11 cellular contexts compared by ENCODE assay signal in genomic region chr19:13015361-13016231, GRCh38. TPM values are rescaled to one million over a fixed set of nuclear protein-coding genes. Genes with fewer than 3 reads are reported as not detected.
DNase-seq lines count a peak whose midpoint lies in the region; ATAC-seq and TF ChIP-seq lines count a peak whose summit lies in the region.
"Had no signal": no experiment of that assay in that cellular context is flagged by ENCODE, and none has a peak within 500 bp of the region (broad histone marks: within the 10 kb centered on the region; RNA-seq: fewer than 3 reads in every experiment).

No MANE protein-coding gene starts in this region.

- H3K4me3 ChIP-seq in BLaER1: peak overlapping the region; percentile 30; the same call in 1 of the 2 replicates
- peak overlapping the region in 3 of 4 donors; percentile 32 to 44 (median 37) for H3K4me3 ChIP-seq in esophagus squamous epithelium
- H3K4me3 ChIP-seq in rectal smooth muscle tissue (ENCODE audit: low read length): peak overlapping the region; percentile 15

- peaks cover 7% of the 10 kb centered on the region for H3K36me3 Mint-ChIP-seq in activated T-helper 17 cell treated with anti-CD3 and anti-CD28 coated beads, Interleukin-2, amount 50 U/mL, for 72 hours (ENCODE audit: low read depth)

- peaks cover 99% of the 10 kb centered on the region for H4K20me1 ChIP-seq in BLaER1

- ATAC-seq in activated T-helper 17 cell treated with anti-CD3 and anti-CD28 coated beads, Interleukin-2, amount 50 U/mL, for 72 hours (replicated peaks): no peak
- ATAC-seq: naive thymus-derived CD8-positive, alpha-beta T cell had no signal

- H3K9me3 ChIP-seq in BLaER1 (no peaks in the 10 kb centered on the region), esophagus squamous epithelium (no peaks in the 10 kb centered on the region)

- peak overlapping the region; percentile 52; the same call in 1 of the 2 replicates for H3K9ac ChIP-seq in BLaER1
- no peak overlapping the region for H3K9ac ChIP-seq in rectal smooth muscle tissue (ENCODE audit: low read length)

- no peak for TF ChIP-seq CTCF in esophagus squamous epithelium (IDR thresholded peaks at IDR 0.05)

- intact Hi-C loops in esophagus squamous epithelium (cut with DNase I): no loop called here

- peaks cover 57% of the 10 kb centered on the region for H3K27me3 Mint-ChIP-seq in activated T-helper 17 cell treated with anti-CD3 and anti-CD28 coated beads, Interleukin-2, amount 50 U/mL, for 72 hours

- H3K4me1 ChIP-seq in BLaER1 (peaks cover 97% of the 10 kb centered on the region), esophagus squamous epithelium (peaks cover 54 to 100% (median 75%) of the 10 kb centered on the region in 3 donors), rectal smooth muscle tissue (ENCODE audit: control insufficient read depth, insufficient read depth, low read length) (peaks cover 67% of the 10 kb centered on the region)

- peaks cover 7% of the 10 kb centered on the region for H3K4me1 Mint-ChIP-seq in activated T-helper 17 cell treated with anti-CD3 and anti-CD28 coated beads, Interleukin-2, amount 50 U/mL, for 72 hours

- 28 to 42% methylated on average over 7 to 11 of the region's 12 CpGs for WGBS in esophagus squamous epithelium, 2 donors

- no peak overlapping the region for H3K4me3 Mint-ChIP-seq in activated T-helper 17 cell treated with anti-CD3 and anti-CD28 coated beads, Interleukin-2, amount 50 U/mL, for 72 hours

- no peaks in the 10 kb centered on the region for H3K36me3 ChIP-seq in BLaER1
- no peaks in the 10 kb centered on the region for H3K36me3 ChIP-seq in esophagus squamous epithelium
- H3K36me3 ChIP-seq in rectal smooth muscle tissue (ENCODE audit: control insufficient read depth, insufficient read depth, low read length): no peaks in the 10 kb centered on the region

- peak overlapping the region; percentile 94 for H3K4me2 ChIP-seq in BLaER1

- H3K27ac ChIP-seq in BLaER1 (peak overlapping the region; percentile 87; the same call in 1 of the 2 replicates), esophagus squamous epithelium (peak overlapping the region; percentile 91 to 98 (median 92)), rectal smooth muscle tissue (ENCODE audit: low read depth, low read length) (peak overlapping the region; percentile 98)

- H3K9me3 Mint-ChIP-seq in activated T-helper 17 cell treated with anti-CD3 and anti-CD28 coated beads, Interleukin-2, amount 50 U/mL, for 72 hours: no peaks in the 10 kb centered on the region
- H3K9me3 Mint-ChIP-seq: naive thymus-derived CD8-positive, alpha-beta T cell had no signal

- TF ChIP-seq POLR2A in esophagus squamous epithelium (IDR thresholded peaks at IDR 0.05): no peak

- H3K27me3 ChIP-seq in BLaER1: peaks cover 84% of the 10 kb centered on the region
- H3K27me3 ChIP-seq in esophagus squamous epithelium: peaks cover 0 to 26% (median 0%) of the 10 kb centered on the region in 4 donors
- H3K27me3 ChIP-seq in rectal smooth muscle tissue (ENCODE audit: control insufficient read depth, insufficient read depth, low read length): no peaks in the 10 kb centered on the region

- no peak overlapping the region for H3K27ac Mint-ChIP-seq in activated T-helper 17 cell treated with anti-CD3 and anti-CD28 coated beads, Interleukin-2, amount 50 U/mL, for 72 hours

- peak; percentile 60 for DNase-seq in M059J (ENCODE audit: low read depth)
- no peak for DNase-seq in esophagus squamous epithelium (lab: John Stamatoyannopoulos, UW)
- no peak for DNase-seq in stimulated activated CD4-positive, alpha-beta T cell treated with anti-CD3 and anti-CD28 coated beads, Interleukin-15, amount 100 ng/mL, for 24 hours
- DNase-seq in stimulated activated naive CD4-positive, alpha-beta T cell (lab: John Stamatoyannopoulos, UW): no peak
- no peak for DNase-seq in GF-D8 (lab: John Stamatoyannopoulos, UW)
- DNase-seq: activated CD4-positive, alpha-beta T cell treated with anti-CD3 and anti-CD28 coated beads, Interleukin-2, amount 50 U/mL, for 4 hours; naive thymus-derived CD8-positive, alpha-beta T cell; NCI-H1105 treated with DMSO at 0.1 percent for 48 hours had no signal

RNA-seq across cellular contexts. Expression of gene NFIX, which starts 20.3 kb away (rescaled TPM):
- total RNA-seq in M059J (2014; rRNA removed; shearing (Covaris generic)): 38.5 and 52.0 TPM in 2 replicates
- 10 to 100 TPM; 32.3 to 81.2 (median 51.6) TPM for total RNA-seq in esophagus squamous epithelium
- 1 to 10 TPM in 1 of 2 donors, under 1 TPM in 1; 0.43 to 1.1 TPM for total RNA-seq in activated T-helper 17 cell treated with anti-CD3 and anti-CD28 coated beads, Interleukin-2, amount 50 U/mL, for 72 hours

RNA-seq across cellular contexts. Expression of gene DAND5, which starts 46.2 kb away (rescaled TPM):
- 0.62 TPM in 1 of 2 replicates, not detected in the other for total RNA-seq in M059J (2014; rRNA removed; shearing (Covaris generic))
- total RNA-seq in esophagus squamous epithelium: not detected
- total RNA-seq in activated T-helper 17 cell treated with anti-CD3 and anti-CD28 coated beads, Interleukin-2, amount 50 U/mL, for 72 hours: under 1 TPM; 0.30 to 0.40 TPM
- total RNA-seq: naive thymus-derived CD8-positive, alpha-beta T cell had no signal

RNA-seq across cellular contexts. Expression of gene GADD45GIP1, which starts 58.6 kb away (rescaled TPM):
- 48.1 and 54.0 TPM in 2 replicates for total RNA-seq in M059J (2014; rRNA removed; shearing (Covaris generic))
- total RNA-seq in esophagus squamous epithelium: 10 to 100 TPM; 34.4 to 59.7 (median 44.9) TPM
- 10 to 100 TPM; 17.0 to 27.9 TPM for total RNA-seq in activated T-helper 17 cell treated with anti-CD3 and anti-CD28 coated beads, Interleukin-2, amount 50 U/mL, for 72 hours

Comparison
In these comparisons a context has a peak if more than half of its experiments do, and no peak if none do; other contexts are left out.
1. RNA of gene NFIX, which starts 20.3 kb away (total RNA-seq): 32.3 to 81.2 TPM in esophagus squamous epithelium and 38.5 to 52.0 TPM in M059J; 0.43 to 1.1 TPM in activated T-helper 17 cell treated with anti-CD3 and anti-CD28 coated beads, Interleukin-2, amount 50 U/mL, for 72 hours; every median in the first group is over 10 times any median in the second.
2. Peak in every context shown above with its lines, with median percentiles within 50 percentile points of each other: H3K27ac ChIP-seq and H3K4me3 ChIP-seq.